ENCODE assay signal across 24 cellular contexts in genomic region chr1:31800677-31800967, GRCh38. TPM values are rescaled to one million over a fixed set of nuclear protein-coding genes. Genes with fewer than 3 reads are reported as not detected.
DNase-seq lines count a peak whose midpoint lies in the region; ATAC-seq, FAIRE-seq and TF ChIP-seq lines count a peak whose summit lies in the region.
"Had no signal": no experiment of that assay in that cellular context is flagged by ENCODE, and none has a peak within 500 bp of the region (broad histone marks: within the 10 kb centered on the region; RNA-seq: fewer than 3 reads in every experiment).

No MANE protein-coding gene starts in this region.

- peak; percentile 1 for DNase-seq in AG20443 (ENCODE audit: low spot score)
- DNase-seq in CD4-positive, CD25-positive, alpha-beta regulatory T cell: no peak
- peak; percentile 72 for DNase-seq in esophagus muscularis mucosa (ENCODE audit: extremely low spot score)
- peak; percentile 4 for DNase-seq in omental fat pad (ENCODE audit: low spot score)
- DNase-seq in NCI-H82 (lab: John Stamatoyannopoulos, UW): no peak
- no peak for DNase-seq in progenitor cell of endocrine pancreas (ENCODE audit: low spot score, unreplicated experiment)
- no peak for DNase-seq in D721Med (ENCODE audit: insufficient read length, low spot score)
- DNase-seq: BE2C; Caco-2; CD4-positive, alpha-beta memory T cell; DND-41; GM23248; H9; NCI-H1092 treated with DMSO at 0.1 percent for 48 hours; NCI-H1436 treated with DMSO at 0.1 percent for 48 hours; NCI-H2029; NCI-H226; NCI-H524; NCI-H774 had no signal

- no peak overlapping the region for H3K27ac ChIP-seq in CD4-positive, CD25-positive, alpha-beta regulatory T cell (ENCODE audit: insufficient read depth, low read length, poor library complexity, severe bottlenecking)
- H3K27ac ChIP-seq in esophagus muscularis mucosa (replicated peaks in 1 of 4): no peak overlapping the region
- H3K27ac ChIP-seq: A549, GM23248, KMS-11, Peyer's patch had no signal

- H3K27me3 Mint-ChIP-seq in CD4-positive, CD25-positive, alpha-beta regulatory T cell: peaks cover 43% of the 10 kb centered on the region
- peaks cover 29% of the 10 kb centered on the region for H3K27me3 Mint-ChIP-seq in progenitor cell of endocrine pancreas

- no peaks in the 10 kb centered on the region for H3K36me3 ChIP-seq in CD4-positive, CD25-positive, alpha-beta regulatory T cell (ENCODE audit: control insufficient read depth, insufficient read depth, low read length)
- H3K36me3 ChIP-seq in esophagus muscularis mucosa: no peaks in the 10 kb centered on the region
- H3K36me3 ChIP-seq: BE2C, Peyer's patch had no signal

- H3K27ac Mint-ChIP-seq in CD4-positive, CD25-positive, alpha-beta regulatory T cell: peak overlapping the region in 2 of 3 donors; percentile 16 to 31
- no peak overlapping the region for H3K27ac Mint-ChIP-seq in progenitor cell of endocrine pancreas
- H3K27ac Mint-ChIP-seq: CD4-positive, alpha-beta memory T cell; H9 had no signal

- 97% methylated on average over 4 of the region's 4 CpGs for WGBS in esophagus muscularis mucosa

- no peak for TF ChIP-seq EP300 in esophagus muscularis mucosa (IDR thresholded peaks at IDR 0.05)

- no peak for ATAC-seq in CD4-positive, CD25-positive, alpha-beta regulatory T cell (ENCODE audit: low read depth in 2 of 2)
- ATAC-seq in omental fat pad (ENCODE audit: low FRiP score): no peak
- ATAC-seq in HG03432 (IDR thresholded peaks at IDR 0.05; ENCODE audit: unreplicated experiment): no peak
- ATAC-seq: A549, GM12878 had no signal

- H3K4me1 Mint-ChIP-seq in CD4-positive, CD25-positive, alpha-beta regulatory T cell: peaks cover 0 to 11% (median 9%) of the 10 kb centered on the region in 4 donors
- no peaks in the 10 kb centered on the region for H3K4me1 Mint-ChIP-seq in progenitor cell of endocrine pancreas (ENCODE audit: low read depth)

- no peaks in the 10 kb centered on the region for H3K9me3 Mint-ChIP-seq in CD4-positive, CD25-positive, alpha-beta regulatory T cell
- no peaks in the 10 kb centered on the region for H3K9me3 Mint-ChIP-seq in progenitor cell of endocrine pancreas (ENCODE audit: low read depth)
- H3K9me3 Mint-ChIP-seq: H9 had no signal

- TF ChIP-seq CTCF in esophagus muscularis mucosa (IDR thresholded peaks at IDR 0.05) (no peak), omental fat pad (IDR thresholded peaks at IDR 0.05) (no peak), progenitor cell of endocrine pancreas (IDR thresholded peaks at IDR 0.05; ENCODE audit: unreplicated experiment) (no peak), D721Med (IDR thresholded peaks at IDR 0.05; ENCODE audit: insufficient read depth, missing control alignments) (no peak)

- intact Hi-C loops in esophagus muscularis mucosa (cut with DNase I): no loop called here

- no peak overlapping the region for H3K4me3 Mint-ChIP-seq in CD4-positive, CD25-positive, alpha-beta regulatory T cell
- H3K4me3 Mint-ChIP-seq in progenitor cell of endocrine pancreas (ENCODE audit: low read depth): no peak overlapping the region
- H3K4me3 Mint-ChIP-seq: CD4-positive, alpha-beta memory T cell; H9 had no signal

- TF ChIP-seq POLR2A in esophagus muscularis mucosa (IDR thresholded peaks at IDR 0.05; ENCODE audit: low read depth): no peak

- H3K9me3 ChIP-seq in CD4-positive, CD25-positive, alpha-beta regulatory T cell (ENCODE audit: control insufficient read depth in 2 of 2, low read length in 2 of 2): no peaks in the 10 kb centered on the region
- H3K9me3 ChIP-seq in esophagus muscularis mucosa: no peaks in the 10 kb centered on the region
- H3K9me3 ChIP-seq: A549, BE2C, Caco-2, Peyer's patch had no signal

- H3K4me1 ChIP-seq in CD4-positive, CD25-positive, alpha-beta regulatory T cell (ENCODE audit: control insufficient read depth, insufficient read depth, low read length, poor library complexity, severe bottlenecking): peaks cover 4% of the 10 kb centered on the region
- peaks cover 0 to 7% (median 0%) of the 10 kb centered on the region in 4 donors for H3K4me1 ChIP-seq in esophagus muscularis mucosa
- H3K4me1 ChIP-seq: BE2C, Caco-2, Peyer's patch had no signal

- no peak overlapping the region for H3K4me3 ChIP-seq in CD4-positive, CD25-positive, alpha-beta regulatory T cell (ENCODE audit: low read depth, low read length)
- no peak overlapping the region for H3K4me3 ChIP-seq in esophagus muscularis mucosa
- H3K4me3 ChIP-seq: A549, GM12878, GM23248, Peyer's patch had no signal

- peaks cover 5% of the 10 kb centered on the region for H3K27me3 ChIP-seq in CD4-positive, CD25-positive, alpha-beta regulatory T cell (ENCODE audit: control insufficient read depth, insufficient read depth, low read length)
- H3K27me3 ChIP-seq in esophagus muscularis mucosa: peaks cover 0 to 41% (median 0%) of the 10 kb centered on the region in 4 donors
- H3K27me3 ChIP-seq: BE2C, Peyer's patch had no signal

- FAIRE-seq in D721Med (lab: Jason Lieb, UNC): no peak
- FAIRE-seq: A549, GM12878 had no signal

- H3K36me3 Mint-ChIP-seq in CD4-positive, CD25-positive, alpha-beta regulatory T cell: no peaks in the 10 kb centered on the region
- no peaks in the 10 kb centered on the region for H3K36me3 Mint-ChIP-seq in progenitor cell of endocrine pancreas (ENCODE audit: insufficient read depth)
- H3K36me3 Mint-ChIP-seq: CD4-positive, alpha-beta memory T cell had no signal

RNA-seq across cellular contexts. Expression of gene SPOCD1, which starts 15.2 kb away (rescaled TPM):
- 1.1 TPM for total RNA-seq in CD4-positive, CD25-positive, alpha-beta regulatory T cell
- not detected for polyA plus RNA-seq in CD4-positive, CD25-positive, alpha-beta regulatory T cell
- under 1 TPM in 3 of 4 donors, not detected in 1; 0.17 to 0.19 (median 0.17) TPM for total RNA-seq in esophagus muscularis mucosa
- total RNA-seq in omental fat pad: 10 to 100 TPM in 2 of 4 donors, under 1 TPM in 1, not detected in 1; 0.63 to 23.9 (median 23.2) TPM
- total RNA-seq in progenitor cell of endocrine pancreas: 0.36 and 0.91 TPM in 2 replicates
- polyA plus RNA-seq: CD4-positive, alpha-beta memory T cell had no signal

RNA-seq across cellular contexts. Expression of gene ADGRB2, which starts 36.5 kb away (rescaled TPM):
- 1.9 TPM for total RNA-seq in CD4-positive, CD25-positive, alpha-beta regulatory T cell
- polyA plus RNA-seq in CD4-positive, CD25-positive, alpha-beta regulatory T cell: under 1 TPM; 0.19 to 0.49 (median 0.31) TPM
- 1 to 10 TPM in 2 of 4 donors, under 1 TPM in 2; 0.83 to 4.2 (median 2.1) TPM for total RNA-seq in esophagus muscularis mucosa
- 1 to 10 TPM in 3 of 4 donors, under 1 TPM in 1; 0.79 to 7.5 (median 3.3) TPM for total RNA-seq in omental fat pad
- 4.6 and 5.5 TPM in 2 replicates for total RNA-seq in progenitor cell of endocrine pancreas

Comparison
In these comparisons a context has a peak if more than half of its experiments do, and no peak if none do; other contexts are left out.
1. DNase-seq: peak in AG20443 (single experiment), esophagus muscularis mucosa (single experiment) and omental fat pad (single experiment); none in CD4-positive, CD25-positive, alpha-beta regulatory T cell (0 of 3), NCI-H82 (single experiment), progenitor cell of endocrine pancreas (single experiment) and D721Med (single experiment).